15 cellular contexts compared by ENCODE assay signal in the genomic region with DNA sequence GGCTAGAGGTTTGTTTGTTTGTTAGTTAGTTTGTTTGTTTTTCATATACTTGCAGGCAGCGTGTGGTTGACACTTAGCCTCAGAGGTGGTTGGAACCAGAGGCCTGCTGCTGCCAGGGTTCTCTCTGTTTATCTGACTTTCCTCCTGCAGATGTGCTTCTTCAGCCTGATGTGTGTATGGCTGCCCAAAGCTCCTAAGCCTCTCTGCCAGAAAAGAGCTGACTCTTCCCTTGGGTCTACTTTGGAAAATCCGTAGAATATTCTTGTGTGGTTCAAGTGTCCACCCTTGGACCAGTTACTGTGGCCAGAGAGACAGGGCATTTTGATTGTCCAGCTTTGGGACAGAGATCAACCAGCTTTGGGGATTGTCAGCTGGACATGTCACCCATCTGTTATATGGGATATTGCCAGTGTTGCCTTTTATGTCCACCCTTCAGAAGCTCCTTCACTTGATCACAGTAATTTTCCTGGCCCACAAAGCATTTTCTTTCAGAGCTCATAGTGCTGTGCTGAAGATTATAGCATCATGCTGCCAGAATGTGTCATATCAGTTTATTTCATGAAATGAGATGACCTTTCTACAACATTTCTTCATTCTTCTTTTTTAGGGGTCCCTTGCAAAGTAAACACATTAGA.
A peak's percentile ranks its signal among the peaks of the same experiment; 100 is the strongest.
DNase-seq lines count a peak whose midpoint lies in the region; ATAC-seq and TF ChIP-seq lines count a peak whose summit lies in the region.
"Had no signal": no experiment of that assay in that cellular context is flagged by ENCODE, and none has a peak within 500 bp of the region (broad histone marks: within the 10 kb centered on the region; RNA-seq: fewer than 3 reads in every experiment).

No MANE protein-coding gene starts in this region.

- no peak overlapping the region for H3K4me3 ChIP-seq in urinary bladder (ENCODE audit: low read depth, low read length)

- H3K27ac ChIP-seq in urinary bladder (ENCODE audit: low read depth), result peak overlapping the region; percentile 41
- H3K27ac ChIP-seq: RWPE1 had no signal

- peak overlapping the region; percentile 41 for H3K27ac Mint-ChIP-seq in progenitor cell of endocrine pancreas
- H3K27ac Mint-ChIP-seq: HFFc6; memory B cell; stimulated activated naive B cell treated with anti-CD40 and anti-IgM and Interleukin-4, amounts not matched to agents 10 μg/mL and 1 μg/mL and 100 μg/mL, for 72 hours; T-helper 1 cell treated with Interleukin-12 subunit alpha and Interleukin-12 subunit beta and Interleukin-4 antibody, amounts not matched to agents 30 μg/mL and 1 μg/mL, for 36 hours had no signal

- peak; percentile 82 for ATAC-seq in left ventricle myocardium superior
- ATAC-seq: stimulated activated naive B cell treated with anti-CD40 and anti-IgM and Interleukin-4, amounts not matched to agents 10 μg/mL and 1 μg/mL and 100 μg/mL, for 72 hours had no signal

- peak; percentile 13 to 72 for DNase-seq in cerebellar nuclear complex (lab: John Stamatoyannopoulos, UW)
- peak; percentile 35 for DNase-seq in left ventricle myocardium superior
- no peak for DNase-seq in progenitor cell of endocrine pancreas (ENCODE audit: low spot score, unreplicated experiment)
- DNase-seq in DMS114 treated with DMSO at 0.1 percent for 48 hours (lab: John Stamatoyannopoulos, UW; ENCODE audit: unreplicated experiment), result no peak
- no peak for DNase-seq in iPS-NIHi11 (ENCODE audit: low spot score)
- DNase-seq in NCI-H82 (lab: John Stamatoyannopoulos, UW), result no peak
- DNase-seq: activated CD4-positive, CD25-positive, alpha-beta regulatory T cell treated with anti-CD3 and anti-CD28 coated beads, Interleukin-2, amount 50 U/mL, for 72 hours; activated gamma-delta T cell; BE2C; HFFc6; stimulated activated naive B cell treated with anti-CD40 and anti-IgM and Interleukin-4, amounts not matched to agents 10 μg/mL and 1 μg/mL and 100 μg/mL, for 72 hours had no signal

- no peak overlapping the region for H3K4me3 Mint-ChIP-seq in progenitor cell of endocrine pancreas (ENCODE audit: low read depth)
- H3K4me3 Mint-ChIP-seq: HFFc6; memory B cell; stimulated activated naive B cell treated with anti-CD40 and anti-IgM and Interleukin-4, amounts not matched to agents 10 μg/mL and 1 μg/mL and 100 μg/mL, for 72 hours; T-helper 1 cell treated with Interleukin-12 subunit alpha and Interleukin-12 subunit beta and Interleukin-4 antibody, amounts not matched to agents 30 μg/mL and 1 μg/mL, for 36 hours had no signal

- TF ChIP-seq CTCF in progenitor cell of endocrine pancreas (IDR thresholded peaks at IDR 0.05; ENCODE audit: unreplicated experiment), result no peak

- H3K27me3 Mint-ChIP-seq in progenitor cell of endocrine pancreas, result no peaks in the 10 kb centered on the region
- H3K27me3 Mint-ChIP-seq: memory B cell; stimulated activated naive B cell treated with anti-CD40 and anti-IgM and Interleukin-4, amounts not matched to agents 10 μg/mL and 1 μg/mL and 100 μg/mL, for 72 hours had no signal

- H3K4me1 ChIP-seq in urinary bladder (ENCODE audit: insufficient read depth), result peaks cover 3% of the 10 kb centered on the region
- H3K4me1 ChIP-seq: BE2C had no signal

- H3K36me3 Mint-ChIP-seq in progenitor cell of endocrine pancreas (ENCODE audit: insufficient read depth), result peaks cover 36% of the 10 kb centered on the region

- intact Hi-C loops in left ventricle myocardium superior (cut with micrococcal nuclease), result loop anchor here (10.0 kb wide), 1 partner anchor 114 kb away; no protein-coding TSS in a partner anchor

- peaks cover 4% of the 10 kb centered on the region for H3K4me1 Mint-ChIP-seq in progenitor cell of endocrine pancreas (ENCODE audit: low read depth)
- H3K4me1 Mint-ChIP-seq: memory B cell; stimulated activated naive B cell treated with anti-CD40 and anti-IgM and Interleukin-4, amounts not matched to agents 10 μg/mL and 1 μg/mL and 100 μg/mL, for 72 hours had no signal

- 19% methylated on average over 2 of the region's 2 CpGs for WGBS in urinary bladder

- H3K9me3 Mint-ChIP-seq in progenitor cell of endocrine pancreas (ENCODE audit: low read depth), result no peaks in the 10 kb centered on the region
- H3K9me3 Mint-ChIP-seq: T-helper 1 cell treated with Interleukin-12 subunit alpha and Interleukin-12 subunit beta and Interleukin-4 antibody, amounts not matched to agents 30 μg/mL and 1 μg/mL, for 36 hours had no signal

- no peaks in the 10 kb centered on the region for H3K36me3 ChIP-seq in urinary bladder (ENCODE audit: insufficient read depth)
- H3K36me3 ChIP-seq: BE2C had no signal

Comparison
In these comparisons a context has a peak if more than half of its experiments do, and no peak if none do; other contexts are left out.
1. DNase-seq: peak in cerebellar nuclear complex (2 of 2) and left ventricle myocardium superior (single experiment); none in progenitor cell of endocrine pancreas (single experiment), DMS114 treated with DMSO at 0.1 percent for 48 hours (single experiment), iPS-NIHi11 (single experiment) and NCI-H82 (single experiment).